ENCODE assay signal across 1 cellular context in genomic region chr1:25710583-25711347, GRCh38.
TF ChIP-seq lines count a peak whose summit lies in the region.

No MANE protein-coding gene starts in this region.

TF ChIP-seq in HepG2, 621 proteins besides CTCF, POLR2A, EP300 and RAD21 (continued from another document):
- TF ChIP-seq PRDM15 (CRISPR knock-in tag; IDR thresholded peaks at IDR 0.05) (no peak), ZNF704 (CRISPR knock-in tag; IDR thresholded peaks at IDR 0.05; ENCODE audit: borderline replicate concordance) (no peak), NCOA1 (CRISPR knock-in tag; IDR thresholded peaks at IDR 0.05) (no peak), RAD51 (IDR thresholded peaks at IDR 0.05; ENCODE audit: borderline replicate concordance) (no peak), ZFP36L2 (CRISPR knock-in tag; IDR thresholded peaks at IDR 0.05) (no peak), ZFP37 (CRISPR knock-in tag; IDR thresholded peaks at IDR 0.05; ENCODE audit: borderline replicate concordance) (no peak)
